Comparison of ENCODE assay signal across 23 cellular contexts in the genomic region with DNA sequence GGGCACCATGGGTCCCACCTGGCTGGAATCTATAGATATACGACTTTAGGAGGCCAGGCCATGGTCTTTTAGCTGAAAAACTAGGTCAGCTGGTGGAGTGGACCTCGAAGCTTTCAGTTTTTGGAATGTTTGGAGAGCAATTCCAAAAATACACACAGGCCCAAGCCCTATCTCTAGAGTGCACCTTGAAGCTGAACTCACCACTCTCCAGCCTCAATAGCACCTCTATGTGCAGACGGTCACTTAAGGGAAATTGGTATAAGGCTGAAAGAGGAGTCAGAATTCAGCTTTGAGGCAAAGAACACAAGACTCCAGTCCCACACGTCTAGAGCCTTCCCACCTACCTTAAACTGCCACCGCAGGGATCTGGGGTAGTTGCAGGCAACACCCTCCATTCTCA. TPM values are rescaled to one million over a fixed set of nuclear protein-coding genes. Genes with fewer than 3 reads are reported as not detected.
A peak's percentile ranks its signal among the peaks of the same experiment; 100 is the strongest.
DNase-seq lines count a peak whose midpoint lies in the region; ATAC-seq, FAIRE-seq and TF ChIP-seq lines count a peak whose summit lies in the region.
"Had no signal": no experiment of that assay in that cellular context is flagged by ENCODE, and none has a peak within 500 bp of the region (broad histone marks: within the 10 kb centered on the region; RNA-seq: fewer than 3 reads in every experiment).

No MANE protein-coding gene starts in this region.

- peak overlapping the region; percentile 55 for H3K23ac ChIP-seq in IMR-90 (ENCODE audit: low read depth, low read length)
- no peak overlapping the region for H3K23ac ChIP-seq in H1 (ENCODE audit: insufficient read length)

- BruUV-seq in A673 (replicated peaks; lab: Mats Ljungman, UMichigan) (no TSS peak), IMR-90 (replicated peaks; lab: Mats Ljungman, UMichigan) (no TSS peak)

- H4K20me1 ChIP-seq in IMR-90 (ENCODE audit: insufficient read depth, low read length) = no peaks in the 10 kb centered on the region
- H4K20me1 ChIP-seq in H1 (replicated peaks in 1 of 2; ENCODE audit: control insufficient read depth in 1 of 2, insufficient read depth in 2 of 2, low read length in 2 of 2) = no peaks in the 10 kb centered on the region
- H4K20me1 ChIP-seq in neural progenitor cell (ENCODE audit: low read depth) = no peaks in the 10 kb centered on the region

- H2AFZ ChIP-seq in IMR-90 (replicated peaks; ENCODE audit: low read length, poor library complexity) (peak overlapping the region; percentile 60), H1 (ENCODE audit: low read length) (peak overlapping the region; percentile 36; the same call in 1 of the 2 replicates), neural progenitor cell (replicated peaks) (peak overlapping the region; percentile 44)

- no peak overlapping the region for H3K4me3 Mint-ChIP-seq in neural progenitor cell
- H3K4me3 Mint-ChIP-seq in CD4-positive, alpha-beta memory T cell = no peak overlapping the region
- H3K4me3 Mint-ChIP-seq: activated CD8-positive, alpha-beta T cell treated with anti-CD3 and anti-CD28 coated beads for 36 hours; activated naive CD4-positive, alpha-beta T cell treated with anti-CD3 and anti-CD28 coated beads, Interleukin-2, amount 10 ng/mL, durations not matched to agents 7 days and 5 days; activated T-cell treated with anti-CD3 and anti-CD28 coated beads, Interleukin-2, amount 50 U/mL, for 4 hours; natural killer cell; T-helper 2 cell treated with Interferon-gamma antibody and Interleukin-4, amounts not matched to agents 5 μg/mL and 100 μg/mL, for 36 hours had no signal

- H2BK20ac ChIP-seq in IMR-90 (ENCODE audit: low read depth, low read length) = peak overlapping the region; percentile 77
- no peak overlapping the region; the same call in 1 of the 2 replicates for H2BK20ac ChIP-seq in H1 (ENCODE audit: low read length)

- peak overlapping the region; percentile 15; the same call in 1 of the 2 replicates for H3K56ac ChIP-seq in IMR-90 (ENCODE audit: extremely low read depth, insufficient read depth, low read length)
- no peak overlapping the region for H3K56ac ChIP-seq in H1 (replicated peaks; ENCODE audit: insufficient read length, low read depth, low read length)

- no peaks in the 10 kb centered on the region for H3K36me3 Mint-ChIP-seq in neural progenitor cell
- H3K36me3 Mint-ChIP-seq in CD4-positive, alpha-beta memory T cell = peaks cover 71 to 74% of the 10 kb centered on the region in 2 donors

- TF ChIP-seq EP300 in H1 (IDR thresholded peaks at IDR 0.05; ENCODE audit: borderline replicate concordance in 1 of 2, low read depth in 2 of 2, low read length in 2 of 2) = no peak

- H3K9me3 ChIP-seq in A673 (ENCODE audit: low read depth, low read length, poor library complexity, severe bottlenecking) (no peaks in the 10 kb centered on the region), IMR-90 (ENCODE audit: control insufficient read depth, insufficient read depth, low read length) (no peaks in the 10 kb centered on the region), H1 (ENCODE audit: insufficient read depth in 2 of 2, low read depth in 1 of 2, low read length in 1 of 2) (no peaks in the 10 kb centered on the region), neural progenitor cell (ENCODE audit: low read depth) (no peaks in the 10 kb centered on the region)
- no peaks in the 10 kb centered on the region for H3K9me3 ChIP-seq in CD4-positive, alpha-beta memory T cell (ENCODE audit: control insufficient read depth in 1 of 2, low read length in 2 of 2)

- H3K36me3 ChIP-seq in A673 (ENCODE audit: insufficient read depth, low read length, poor library complexity, severe bottlenecking) (no peaks in the 10 kb centered on the region), IMR-90 (ENCODE audit: control insufficient read depth, insufficient read depth, low read length) (no peaks in the 10 kb centered on the region), H1 (ENCODE audit: control insufficient read depth in 2 of 4, insufficient read depth in 4 of 4, low read length in 3 of 4) (no peaks in the 10 kb centered on the region; a peak in 1 of 8 replicates), neural progenitor cell (no peaks in the 10 kb centered on the region)
- peaks cover 49% of the 10 kb centered on the region for H3K36me3 ChIP-seq in CD4-positive, alpha-beta memory T cell (ENCODE audit: insufficient read depth, low read length)

- peak overlapping the region; percentile 42; the same call in 1 of the 2 replicates for H2BK12ac ChIP-seq in H1 (ENCODE audit: low read depth, low read length)

- H2BK5ac ChIP-seq in IMR-90 (ENCODE audit: low read depth, low read length, poor library complexity, severe bottlenecking) = peak overlapping the region; percentile 64
- 0 out of 2 replicates have a peak overlapping the region, but pooled peaks have one; percentile 38 for H2BK5ac ChIP-seq in H1 (ENCODE audit: low read depth, low read length)

- H2AK9ac ChIP-seq in IMR-90 (replicated peaks; ENCODE audit: low read depth, low read length, poor library complexity) = no peak overlapping the region

- in situ Hi-C loops in IMR-90 (cut with MboI; ENCODE audit: low sequenced_read_pairs) = no loop called here

- H4K91ac ChIP-seq in IMR-90 (ENCODE audit: insufficient read depth, low read depth, low read length) (peak overlapping the region; percentile 67), H1 (replicated peaks; ENCODE audit: insufficient read length, low read length) (no peak overlapping the region)

- H3K4me3 ChIP-seq in A673 (ENCODE audit: low read depth, low read length, poor library complexity, severe bottlenecking) (no peak overlapping the region), IMR-90 (ENCODE audit: insufficient read depth, low read depth, low read length) (no peak overlapping the region), H1 (ENCODE audit: extremely low read depth in 1 of 4, insufficient read depth in 2 of 4, low read depth in 3 of 4, low read length in 4 of 4) (no peak overlapping the region), neural progenitor cell (no peak overlapping the region)
- no peak overlapping the region for H3K4me3 ChIP-seq in CD4-positive, alpha-beta memory T cell (ENCODE audit: low read length in 2 of 2)

- peaks cover 47% of the 10 kb centered on the region for H3K4me1 ChIP-seq in A673 (ENCODE audit: insufficient read depth, low read length, poor library complexity, severe bottlenecking)
- peaks cover 16% of the 10 kb centered on the region for H3K4me1 ChIP-seq in IMR-90 (ENCODE audit: control insufficient read depth, insufficient read depth, low read length)
- H3K4me1 ChIP-seq in H1 (replicated peaks in 1 of 4; ENCODE audit: control insufficient read depth in 3 of 4, insufficient read depth in 4 of 4, low read length in 3 of 4) = peaks cover 0 to 4% (median 0%) of the 10 kb centered on the region in 4 experiments; a peak in 1 of 7 replicates
- no peaks in the 10 kb centered on the region for H3K4me1 ChIP-seq in neural progenitor cell
- H3K4me1 ChIP-seq in CD4-positive, alpha-beta memory T cell (ENCODE audit: insufficient read depth, low read length) = peaks cover 22% of the 10 kb centered on the region

- ATAC-seq in IMR-90 (ENCODE audit: low read depth) (no peak), HG02610 (IDR thresholded peaks at IDR 0.05; ENCODE audit: unreplicated experiment) (no peak)
- ATAC-seq: activated CD8-positive, alpha-beta T cell treated with anti-CD3 and anti-CD28 coated beads for 36 hours; activated T-cell treated with anti-CD3 and anti-CD28 coated beads, Interleukin-2, amount 50 U/mL, for 4 hours; natural killer cell had no signal

- H2BK120ac ChIP-seq in IMR-90 (ENCODE audit: low read depth, low read length) (peak overlapping the region; percentile 82), H1 (replicated peaks; ENCODE audit: low read depth, low read length) (peak overlapping the region; percentile 60)

- no peaks in the 10 kb centered on the region for H3F3A ChIP-seq in neural progenitor cell (ENCODE audit: low read depth)

- H3K27me3 Mint-ChIP-seq in neural progenitor cell (ENCODE audit: insufficient read depth, low read depth) = peaks cover 6% of the 10 kb centered on the region
- H3K27me3 Mint-ChIP-seq in CD4-positive, alpha-beta memory T cell = no peaks in the 10 kb centered on the region
- H3K27me3 Mint-ChIP-seq: activated CD8-positive, alpha-beta T cell treated with anti-CD3 and anti-CD28 coated beads for 36 hours; activated naive CD4-positive, alpha-beta T cell treated with anti-CD3 and anti-CD28 coated beads, Interleukin-2, amount 10 ng/mL, durations not matched to agents 7 days and 5 days had no signal

- H3K18ac ChIP-seq in IMR-90 (ENCODE audit: low read depth, low read length) = peak overlapping the region; percentile 97
- 0 out of 2 replicates have a peak overlapping the region, but pooled peaks have one; percentile 26 for H3K18ac ChIP-seq in H1 (ENCODE audit: extremely low read depth, low read length)

- H3K79me1 ChIP-seq in IMR-90 (ENCODE audit: low read depth in 1 of 2, low read length in 2 of 2) (no peaks in the 10 kb centered on the region), H1 (ENCODE audit: low read depth, low read length) (no peaks in the 10 kb centered on the region; the same call in 1 of the 2 replicates)

- CTCF ChIA-PET in A673 (lab: Charles Lee) = no interaction called here
- CTCF ChIA-PET in IMR-90 (lab: Yijun Ruan, JAX) = no interaction called here
- CTCF ChIA-PET in H1 (lab: Charles Lee; ENCODE audit: partially characterized antibody) = no interaction called here
- CTCF ChIA-PET in CD4-positive, alpha-beta memory T cell (lab: Charles Lee; ENCODE audit: partially characterized antibody) = interaction anchor here (1.8 kb wide), 1 partner anchor 9 kb away, joined by 7 read pairs; no protein-coding TSS in a partner anchor

- H3K79me2 ChIP-seq in H1 (ENCODE audit: control insufficient read depth in 1 of 2, insufficient read depth in 2 of 2, low read length in 2 of 2) (no peaks in the 10 kb centered on the region), neural progenitor cell (ENCODE audit: low read depth) (no peaks in the 10 kb centered on the region)

- POLR2A ChIA-PET in A673 (lab: Charles Lee; ENCODE audit: low non-redundant PET) (no interaction called here), IMR-90 (lab: Charles Lee; ENCODE audit: unreplicated experiment) (no interaction called here), H1 (lab: Charles Lee; ENCODE audit: partially characterized antibody) (no interaction called here)
- POLR2A ChIA-PET in CD4-positive, alpha-beta memory T cell (lab: Charles Lee; ENCODE audit: partially characterized antibody) = no interaction called here

- H2BK15ac ChIP-seq in IMR-90 (ENCODE audit: low read depth, low read length) (peak overlapping the region; percentile 78; the same call in 2 of the 3 replicates), H1 (ENCODE audit: low read length) (no peak overlapping the region)

- H3K4ac ChIP-seq in IMR-90 (ENCODE audit: low read depth, low read length) (peak overlapping the region; percentile 76), H1 (replicated peaks; ENCODE audit: insufficient read length, low read depth, low read length) (no peak overlapping the region)

- peak overlapping the region; percentile 72 to 93 for H4K8ac ChIP-seq in IMR-90 (ENCODE audit: low read depth in 2 of 2, low read length in 2 of 2)
- H4K8ac ChIP-seq in H1 (ENCODE audit: extremely low read depth, insufficient read depth, low read length) = no peak overlapping the region

- H3K9me1 ChIP-seq in IMR-90 (ENCODE audit: insufficient read depth, low read length) = peaks cover 4% of the 10 kb centered on the region

- TF ChIP-seq CTCF in A673 (conservative IDR thresholded peaks at IDR 0.05; ENCODE audit: low read depth, low read length) (no peak), IMR-90 (conservative IDR thresholded peaks at IDR 0.05; ENCODE audit: low read depth, low read length) (no peak), H1 (IDR thresholded peaks at IDR 0.05; ENCODE audit: control extremely low read depth in 1 of 3, insufficient read depth in 1 of 3, low read depth in 1 of 3, low read length in 3 of 3) (no peak), neural progenitor cell (IDR thresholded peaks at IDR 0.05) (no peak)

- FAIRE-seq in H1 (lab: Jason Lieb, UNC) = no peak
- FAIRE-seq: small intestine had no signal

- dilution Hi-C loops in IMR-90 (cut with HindIII; ENCODE audit: low sequenced_read_pairs, unreplicated experiment) = no loop called here

- H3K4me2 ChIP-seq in IMR-90 (ENCODE audit: low read depth, low read length) = no peak overlapping the region
- H3K4me2 ChIP-seq in H1 (ENCODE audit: insufficient read depth in 1 of 2, low read depth in 2 of 2, low read length in 2 of 2) = no peak overlapping the region
- no peak overlapping the region for H3K4me2 ChIP-seq in neural progenitor cell

- no peaks in the 10 kb centered on the region for H3K9me3 Mint-ChIP-seq in neural progenitor cell
- no peaks in the 10 kb centered on the region for H3K9me3 Mint-ChIP-seq in CD4-positive, alpha-beta memory T cell
- H3K9me3 Mint-ChIP-seq: activated CD8-positive, alpha-beta T cell treated with anti-CD3 and anti-CD28 coated beads for 36 hours; activated naive CD4-positive, alpha-beta T cell treated with anti-CD3 and anti-CD28 coated beads, Interleukin-2, amount 10 ng/mL, durations not matched to agents 7 days and 5 days; activated T-cell treated with anti-CD3 and anti-CD28 coated beads, Interleukin-2, amount 50 U/mL, for 4 hours; natural killer cell; T-helper 2 cell treated with Interferon-gamma antibody and Interleukin-4, amounts not matched to agents 5 μg/mL and 100 μg/mL, for 36 hours had no signal

- WGBS in IMR-90 (ENCODE audit: extremely low coverage in 2 of 2, insufficient read length in 1 of 2), 2 experiments = 100% methylated on average over 1 of the region's 5 CpGs; no CpG with 5 or more reads in 1 of the 2 experiments
- WGBS in H1 (ENCODE audit: extremely low coverage in 1 of 2, insufficient coverage in 1 of 2, insufficient read length in 1 of 2, insufficient replicate concordance in 2 of 2, low coverage in 1 of 2, low lambda C conversion rate in 2 of 2, missing lambda C conversion rate in 1 of 2), 2 experiments = 85% methylated on average over 5 of the region's 5 CpGs; no CpG with 5 or more reads in 1 of the 2 experiments

- intact Hi-C loops in A673 (cut with micrococcal nuclease; ENCODE audit: unreplicated experiment) = loop anchor here (2.0 kb wide), 1 partner anchor 47 kb away; no protein-coding TSS in a partner anchor
- intact Hi-C loops in IMR-90 (cut with micrococcal nuclease) = no loop called here
- intact Hi-C loops in CD4-positive, alpha-beta memory T cell (cut with micrococcal nuclease) = no loop called here

- no peak for DNase-seq in A673 (ENCODE audit: low spot score)
- DNase-seq in IMR-90 = no peak
- no peak for DNase-seq in H1 (ENCODE audit: low read depth in 1 of 2, low spot score in 2 of 2)
- no peak for DNase-seq in neural progenitor cell (ENCODE audit: low spot score)
- DNase-seq in stimulated activated CD4-positive, alpha-beta T cell treated with anti-CD3 and anti-CD28 coated beads, Interleukin-12 subunit alpha, Interleukin-12 subunit beta, amount 100 ng/mL, for 4 hours = no peak
- no peak for DNase-seq in CD4-positive, alpha-beta memory T cell
- no peak for DNase-seq in cerebellar cortex (ENCODE audit: low spot score)
- DNase-seq: activated CD8-positive, alpha-beta T cell treated with anti-CD3 and anti-CD28 coated beads for 36 hours; activated naive CD4-positive, alpha-beta T cell treated with anti-CD3 and anti-CD28 coated beads, Interleukin-2, amount 10 ng/mL, durations not matched to agents 7 days and 5 days; activated T-cell treated with anti-CD3 and anti-CD28 coated beads, Interleukin-2, amount 50 U/mL, for 4 hours; aorta; islet precursor cell; natural killer cell; NCI-H1417 treated with DMSO at 0.1 percent for 48 hours; NCI-H2171; NCI-H526 treated with DMSO at 0.1 percent for 48 hours; small intestine; stimulated activated CD4-positive, alpha-beta T cell treated with anti-CD3 and anti-CD28 coated beads, Interleukin-4, amount 100 ng/mL, for 24 hours had no signal

- H3K23me2 ChIP-seq in H1 (ENCODE audit: low read depth, low read length) = no peaks in the 10 kb centered on the region

- peak overlapping the region; percentile 95 for H4K5ac ChIP-seq in IMR-90 (ENCODE audit: low read depth, low read length)
- H4K5ac ChIP-seq in H1 (ENCODE audit: insufficient read length, low read depth, low read length) = no peak overlapping the region

- H3K27ac ChIP-seq in A673 (ENCODE audit: low read depth, low read length, poor library complexity, severe bottlenecking) = peak overlapping the region; percentile 87
- peak overlapping the region; percentile 47; the same call in 1 of the 2 replicates for H3K27ac ChIP-seq in IMR-90 (ENCODE audit: insufficient read depth, low read length)
- no peak overlapping the region for H3K27ac ChIP-seq in H1 (ENCODE audit: low read depth, low read length)
- no peak overlapping the region for H3K27ac ChIP-seq in neural progenitor cell
- no peak overlapping the region for H3K27ac ChIP-seq in CD4-positive, alpha-beta memory T cell (ENCODE audit: low read depth, low read length)

- H3K4me1 Mint-ChIP-seq in neural progenitor cell = peaks cover 12% of the 10 kb centered on the region
- H3K4me1 Mint-ChIP-seq in CD4-positive, alpha-beta memory T cell = peaks cover 18 to 38% (median 21%) of the 10 kb centered on the region in 4 donors

- TF ChIP-seq RAD21 in IMR-90 (IDR thresholded peaks at IDR 0.05; ENCODE audit: low read length) (no peak), H1 (IDR thresholded peaks at IDR 0.05 in 1 of 2, conservative IDR thresholded peaks at IDR 0.05 in 1 of 2; ENCODE audit: low read depth in 2 of 2, low read length in 2 of 2) (no peak)

- H2AK5ac ChIP-seq in IMR-90 (ENCODE audit: low read depth, low read length) (peak overlapping the region; percentile 73; the same call in 1 of the 2 replicates), H1 (ENCODE audit: low read depth, low read length) (no peak overlapping the region)

- no peak overlapping the region for H3K27ac Mint-ChIP-seq in neural progenitor cell
- no peak overlapping the region for H3K27ac Mint-ChIP-seq in CD4-positive, alpha-beta memory T cell
- H3K27ac Mint-ChIP-seq: activated CD8-positive, alpha-beta T cell treated with anti-CD3 and anti-CD28 coated beads for 36 hours; activated naive CD4-positive, alpha-beta T cell treated with anti-CD3 and anti-CD28 coated beads, Interleukin-2, amount 10 ng/mL, durations not matched to agents 7 days and 5 days; natural killer cell; T-helper 2 cell treated with Interferon-gamma antibody and Interleukin-4, amounts not matched to agents 5 μg/mL and 100 μg/mL, for 36 hours had no signal

- H3K9ac ChIP-seq in IMR-90 (ENCODE audit: low read depth, low read length) = no peak overlapping the region
- no peak overlapping the region for H3K9ac ChIP-seq in H1 (replicated peaks in 1 of 4; ENCODE audit: extremely low read depth in 1 of 4, low read depth in 3 of 4, low read length in 3 of 4)
- H3K9ac ChIP-seq in neural progenitor cell = no peak overlapping the region

- H3K27me3 ChIP-seq in A673 (replicated peaks; ENCODE audit: insufficient read depth, low read depth, low read length, poor library complexity) (no peaks in the 10 kb centered on the region), IMR-90 (ENCODE audit: control insufficient read depth, insufficient read depth, low read length) (no peaks in the 10 kb centered on the region), H1 (replicated peaks in 1 of 4; ENCODE audit: control insufficient read depth in 3 of 4, extremely low read depth in 1 of 4, insufficient read depth in 3 of 4, low read length in 3 of 4) (no peaks in the 10 kb centered on the region), neural progenitor cell (no peaks in the 10 kb centered on the region)
- H3K27me3 ChIP-seq in CD4-positive, alpha-beta memory T cell (ENCODE audit: insufficient read depth, low read length) = no peaks in the 10 kb centered on the region

- H3K14ac ChIP-seq in IMR-90 (replicated peaks; ENCODE audit: low read depth, low read length) = peak overlapping the region; percentile 90
- H3K14ac ChIP-seq in H1 (ENCODE audit: insufficient read length) = no peak overlapping the region

- TF ChIP-seq POLR2A in IMR-90 (IDR thresholded peaks at IDR 0.05; ENCODE audit: low read depth, low read length) (no peak), H1 (IDR thresholded peaks at IDR 0.05; ENCODE audit: control extremely low read depth in 1 of 2, low read depth in 2 of 2, low read length in 2 of 2) (no peak)

RNA-seq across cellular contexts. Expression of gene KATNAL1, which starts 56.4 kb away (rescaled TPM):
- total RNA-seq in A673 (2021) (63.0 and 66.5 TPM in 2 replicates), IMR-90 (2012; rRNA removed) (16.8 and 35.8 TPM in 2 replicates), neural progenitor cell (ENCODE audit: low replicate concordance) (15.3 and 33.6 TPM in 2 replicates)
- polyA plus RNA-seq in IMR-90 (2012; rRNA removed) (6.5 and 6.9 TPM in 2 replicates), H1 (2011; rRNA removed) (3.0 and 4.0 TPM in 2 replicates)
- 1.2 and 1.5 TPM in 2 replicates for polyA plus RNA-seq in IMR-90 (2012; cell fraction: cytosol; rRNA removed)
- polyA plus RNA-seq in IMR-90 (2012; cell fraction: nucleus; rRNA removed; ENCODE audit: low replicate concordance) = 0.91 and 5.9 TPM in 2 replicates
- 10.2 and 13.2 TPM in 2 replicates for total RNA-seq in H1 (2021; fragmentation: NEBNext Ultra II Directional; extraction: Animal tissue kit (Norgen Biotek cat#: 25700))
- polyA plus RNA-seq in H1 (2011; cell fraction: cytosol; rRNA removed) = 4.4 TPM
- 1.7 TPM for polyA plus RNA-seq in H1 (2011; cell fraction: nucleus; rRNA removed)
- polyA plus RNA-seq in H1 (2012, experiment 1 of 2) = 4.7 to 8.8 TPM (median 6.6 TPM) in 4 replicates
- polyA plus RNA-seq in H1 (2012, experiment 2 of 2) = 0.38 TPM
- polyA plus RNA-seq in H1 (2013, experiment 1 of 2) = 3.4 TPM
- polyA plus RNA-seq in H1 (2013, experiment 2 of 2) = 3.1 TPM
- 8.2 and 12.3 TPM in 2 replicates for polyA minus RNA-seq in H1 (2011; rRNA and poly(A)+ RNA removed)
- polyA minus RNA-seq in H1 (2011; cell fraction: cytosol; rRNA and poly(A)+ RNA removed) = 9.5 TPM
- polyA minus RNA-seq in H1 (2011; cell fraction: nucleus; rRNA and poly(A)+ RNA removed) = 13.1 TPM
- total RNA-seq in CD4-positive, alpha-beta memory T cell = 1 to 10 TPM; 4.8 to 6.4 TPM
- polyA plus RNA-seq in CD4-positive, alpha-beta memory T cell = 1 to 10 TPM; 1.7 to 4.8 TPM

RNA-seq across cellular contexts. Expression of gene UBE2L5, which starts 58.6 kb away (rescaled TPM):
- total RNA-seq in A673 (2021) (0.21 TPM in 1 of 2 replicates, not detected in the other), IMR-90 (2012; rRNA removed) (0.18 TPM in 1 of 2 replicates, not detected in the other), neural progenitor cell (ENCODE audit: low replicate concordance) (not detected in 2 replicates)
- polyA plus RNA-seq in IMR-90 (2012; rRNA removed) (not detected in 2 replicates), H1 (2011; rRNA removed) (not detected in 2 replicates)
- polyA plus RNA-seq in IMR-90 (2012; cell fraction: cytosol; rRNA removed) = 0.04 TPM in 1 of 2 replicates, not detected in the other
- polyA plus RNA-seq in IMR-90 (2012; cell fraction: nucleus; rRNA removed; ENCODE audit: low replicate concordance) = 0.09 TPM in 1 of 2 replicates, not detected in the other
- 0.21 TPM in 1 of 2 replicates, not detected in the other for total RNA-seq in H1 (2021; fragmentation: NEBNext Ultra II Directional; extraction: Animal tissue kit (Norgen Biotek cat#: 25700))
- polyA plus RNA-seq in H1 (2011; cell fraction: cytosol; rRNA removed) = 0.10 TPM
- polyA plus RNA-seq in H1 (2011; cell fraction: nucleus; rRNA removed) = 0.07 TPM
- 0.52 to 0.81 TPM in 2 of 4 replicates, not detected in the others for polyA plus RNA-seq in H1 (2012, experiment 1 of 2)
- polyA plus RNA-seq in H1 (2012, experiment 2 of 2) = not detected
- 0.28 TPM for polyA plus RNA-seq in H1 (2013, experiment 1 of 2)
- polyA plus RNA-seq in H1 (2013, experiment 2 of 2) = 0.15 TPM
- not detected in 2 replicates for polyA minus RNA-seq in H1 (2011; rRNA and poly(A)+ RNA removed)
- polyA minus RNA-seq in H1 (2011; cell fraction: cytosol; rRNA and poly(A)+ RNA removed) = not detected
- polyA minus RNA-seq in H1 (2011; cell fraction: nucleus; rRNA and poly(A)+ RNA removed) = not detected
- not detected for total RNA-seq in CD4-positive, alpha-beta memory T cell
- polyA plus RNA-seq in CD4-positive, alpha-beta memory T cell = not detected
- total RNA-seq: activated CD8-positive, alpha-beta T cell treated with anti-CD3 and anti-CD28 coated beads for 36 hours; activated T-cell treated with anti-CD3 and anti-CD28 coated beads, Interleukin-2, amount 50 U/mL, for 4 hours; chondrocyte; natural killer cell; pulmonary artery endothelial cell; ureter had no signal
- polyA plus RNA-seq: small intestine had no signal

Comparison
In these comparisons a context has a peak if more than half of its experiments do, and no peak if none do; other contexts are left out.
1. H3K27ac ChIP-seq: peak in A673 (single experiment) and IMR-90 (single experiment); none in H1 (single experiment), neural progenitor cell (single experiment) and CD4-positive, alpha-beta memory T cell (single experiment).
2. Peak in every context shown above with its lines, with median percentiles within 50 percentile points of each other: H2AFZ ChIP-seq.